In the genomic region with DNA sequence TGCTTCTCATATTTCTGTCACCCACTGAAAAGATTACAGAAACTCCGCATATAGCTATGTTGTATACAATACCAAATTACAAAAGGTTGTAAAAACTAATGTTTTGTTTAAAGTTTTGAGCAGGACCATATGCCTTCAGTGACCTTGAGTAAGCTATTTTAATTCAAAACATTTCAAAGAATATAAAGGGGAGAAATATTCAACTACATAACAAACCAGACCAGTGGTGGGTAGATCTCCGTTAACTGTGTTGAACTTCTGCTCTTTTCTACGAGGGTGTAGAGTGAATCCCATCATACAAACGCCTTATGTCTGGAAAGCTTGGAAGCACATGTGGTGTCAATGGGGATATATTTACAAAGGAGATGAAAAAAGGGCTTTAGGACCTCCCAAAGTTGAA, we compare ENCODE assay signal across 23 cellular contexts.
DNase-seq lines count a peak whose midpoint lies in the region; ATAC-seq, FAIRE-seq and TF ChIP-seq lines count a peak whose summit lies in the region.
"Had no signal": no experiment of that assay in that cellular context is flagged by ENCODE, and none has a peak within 500 bp of the region (broad histone marks: within the 10 kb centered on the region; RNA-seq: fewer than 3 reads in every experiment).

No MANE protein-coding gene starts in this region.

- TF ChIP-seq RAD21 in K562 (CRISPR knock-in tag; conservative IDR thresholded peaks at IDR 0.05 in 1 of 2, IDR thresholded peaks at IDR 0.05 in 1 of 2), result no peak

- POLR2A ChIA-PET in Caco-2 (lab: Charles Lee), result interaction anchor here (0.7 kb wide), 1 partner anchor 64 kb away, joined by 3 read pairs; no protein-coding TSS in a partner anchor
- POLR2A ChIA-PET in K562 (lab: Yijun Ruan, JAX), result interaction anchor here (1.5 kb wide), 1 partner anchor 12 kb away, joined by 3 read pairs; no protein-coding TSS in a partner anchor

- H3K9me3 ChIP-seq in Caco-2 (no peaks in the 10 kb centered on the region), K562 (replicated peaks; ENCODE audit: control insufficient read depth, insufficient read depth, low read depth, low read length) (no peaks in the 10 kb centered on the region), right lobe of liver (no peaks in the 10 kb centered on the region), sigmoid colon (no peaks in the 10 kb centered on the region), smooth muscle cell (replicated peaks; ENCODE audit: low read depth) (no peaks in the 10 kb centered on the region)
- H3K9me3 ChIP-seq: BLaER1, SJCRH30 had no signal

- H3K27me3 ChIP-seq in Caco-2 (replicated peaks; ENCODE audit: control insufficient read depth, insufficient read depth, low read length), result no peaks in the 10 kb centered on the region
- H3K27me3 ChIP-seq in K562 (ENCODE audit: control insufficient read depth in 2 of 2, insufficient read depth in 2 of 2, low read length in 2 of 2), result no peaks in the 10 kb centered on the region
- H3K27me3 ChIP-seq in right lobe of liver, result no peaks in the 10 kb centered on the region
- no peaks in the 10 kb centered on the region for H3K27me3 ChIP-seq in sigmoid colon
- no peaks in the 10 kb centered on the region for H3K27me3 ChIP-seq in smooth muscle cell (ENCODE audit: low read depth)
- H3K27me3 ChIP-seq: BLaER1, SJCRH30 had no signal

- no peaks in the 10 kb centered on the region for H3K9me1 ChIP-seq in K562 (ENCODE audit: control insufficient read depth, insufficient read depth, low read length)

- H3K27ac ChIP-seq in K562 (ENCODE audit: extremely low read depth, low read depth, low read length) (no peak overlapping the region), right lobe of liver (peak overlapping the region in 2 of 3 donors; percentile 66 to 77), sigmoid colon (peak overlapping the region; percentile 47 to 72 (median 57)), smooth muscle cell (ENCODE audit: low read depth) (no peak overlapping the region)
- H3K27ac ChIP-seq: BLaER1, PC-9, SJCRH30 had no signal

- 65% methylated on average over 4 of the region's 4 CpGs for WGBS in K562 (ENCODE audit: insufficient coverage, low coverage, missing lambda C conversion rate)
- 49% methylated on average over 4 of the region's 4 CpGs for WGBS in right lobe of liver (ENCODE audit: insufficient coverage, low coverage, low lambda C conversion rate, missing lambda C conversion rate)
- 53 to 57% methylated on average over 4 of the region's 4 CpGs for WGBS in sigmoid colon, 2 donors
- 77% methylated on average over 4 of the region's 4 CpGs for WGBS in smooth muscle cell (ENCODE audit: low lambda C conversion rate)

- FAIRE-seq in K562 (lab: Jason Lieb, UNC), result no peak
- FAIRE-seq: GM12891, GM18507, H1 had no signal

- no peaks in the 10 kb centered on the region for H3K27me3 Mint-ChIP-seq in Caco-2 (ENCODE audit: insufficient read depth, unreplicated experiment)

- CTCF ChIA-PET in Caco-2 (lab: Charles Lee), result no interaction called here
- CTCF ChIA-PET in K562 (lab: Yijun Ruan, JAX; ENCODE audit: low intra/inter-chr PET ratio), result no interaction called here

- no peaks in the 10 kb centered on the region for H3F3A ChIP-seq in smooth muscle cell (ENCODE audit: low read depth)

- in situ Hi-C loops in K562 (cut with MboI), result no loop called here

- H3K4me1 ChIP-seq in Caco-2, result peaks cover 69% of the 10 kb centered on the region
- peaks cover 7 to 26% of the 10 kb centered on the region in 2 experiments for H3K4me1 ChIP-seq in K562 (replicated peaks in 1 of 2; ENCODE audit: control insufficient read depth in 2 of 2, insufficient read depth in 2 of 2, low read length in 2 of 2)
- peaks cover 0 to 42% (median 13%) of the 10 kb centered on the region in 4 donors for H3K4me1 ChIP-seq in right lobe of liver
- H3K4me1 ChIP-seq in sigmoid colon, result peaks cover 0 to 26% (median 21%) of the 10 kb centered on the region in 4 donors
- H3K4me1 ChIP-seq in smooth muscle cell (ENCODE audit: low read depth), result peaks cover 11% of the 10 kb centered on the region
- H3K4me1 ChIP-seq: BLaER1 had no signal

- H3K4me3 ChIP-seq in Caco-2 (ENCODE audit: low read depth, low read length) (no peak overlapping the region), K562 (no peak overlapping the region), right lobe of liver (no peak overlapping the region), sigmoid colon (no peak overlapping the region), smooth muscle cell (no peak overlapping the region)
- H3K4me3 ChIP-seq: BLaER1, PC-9, SJCRH30 had no signal

- peak overlapping the region; percentile 77 for H3K27ac Mint-ChIP-seq in Caco-2 (ENCODE audit: unreplicated experiment)
- H3K27ac Mint-ChIP-seq: CD8-positive, alpha-beta memory T cell had no signal

- TF ChIP-seq EP300 in K562 (IDR thresholded peaks at IDR 0.05; ENCODE audit: low read length) (no peak), sigmoid colon (IDR thresholded peaks at IDR 0.05) (no peak)

- ATAC-seq in K562 (no peak), right lobe of liver (peak in 1 of 4 donors; percentile 16), GM19397 (IDR thresholded peaks at IDR 0.05; ENCODE audit: unreplicated experiment) (no peak), GM18907 (IDR thresholded peaks at IDR 0.05; ENCODE audit: unreplicated experiment) (no peak)

- H3K9ac ChIP-seq in K562 (ENCODE audit: insufficient read depth in 1 of 2, low read depth in 2 of 2, low read length in 2 of 2), result no peak overlapping the region
- no peak overlapping the region for H3K9ac ChIP-seq in smooth muscle cell (ENCODE audit: low read depth)
- H3K9ac ChIP-seq: BLaER1 had no signal

- H3K4me2 ChIP-seq in K562 (ENCODE audit: insufficient read depth, low read length), result no peak overlapping the region
- H3K4me2 ChIP-seq in smooth muscle cell, result no peak overlapping the region
- H3K4me2 ChIP-seq: BLaER1, PC-9 had no signal

- peaks cover 9% of the 10 kb centered on the region for H3K9me3 Mint-ChIP-seq in Caco-2 (ENCODE audit: unreplicated experiment)

- H3K4me1 Mint-ChIP-seq in Caco-2 (ENCODE audit: low read depth, unreplicated experiment), result peaks cover 45% of the 10 kb centered on the region
- H3K4me1 Mint-ChIP-seq: CD8-positive, alpha-beta memory T cell had no signal

- H3K36me3 Mint-ChIP-seq in Caco-2 (ENCODE audit: insufficient read depth, unreplicated experiment), result peaks cover 11% of the 10 kb centered on the region
- H3K36me3 Mint-ChIP-seq: CD8-positive, alpha-beta memory T cell had no signal

- H3K36me3 ChIP-seq in Caco-2 (ENCODE audit: control insufficient read depth, insufficient read depth, low read length), result no peaks in the 10 kb centered on the region
- no peaks in the 10 kb centered on the region; the same call in 2 of the 3 replicates for H3K36me3 ChIP-seq in K562 (ENCODE audit: control insufficient read depth, insufficient read depth, low read length)
- H3K36me3 ChIP-seq in right lobe of liver, result no peaks in the 10 kb centered on the region
- H3K36me3 ChIP-seq in sigmoid colon, result no peaks in the 10 kb centered on the region
- H3K36me3 ChIP-seq in smooth muscle cell (ENCODE audit: low read depth), result no peaks in the 10 kb centered on the region
- H3K36me3 ChIP-seq: BLaER1, SJCRH30 had no signal

- no peak for DNase-seq in Caco-2
- DNase-seq in K562 (ENCODE audit: extremely low read depth in 1 of 4, low spot score in 3 of 4), result no peak
- DNase-seq in right lobe of liver, result no peak
- no peak for DNase-seq in sigmoid colon
- no peak for DNase-seq in H4 (ENCODE audit: low spot score)
- DNase-seq in smooth muscle cell (lab: John Stamatoyannopoulos, UW; ENCODE audit: unreplicated experiment), result no peak
- DNase-seq: 8988T; CD8-positive, alpha-beta memory T cell; DMS 273 treated with DMSO at 0.1 percent for 48 hours; GF-D8; KG1; NCI-H1436; NCI-H2029 treated with DMSO at 0.1 percent for 48 hours; NCI-H510A; NCI-H774; PC-9 had no signal

- H3K79me2 ChIP-seq in K562 (ENCODE audit: control insufficient read depth, insufficient read depth, low read length), result no peaks in the 10 kb centered on the region
- no peaks in the 10 kb centered on the region for H3K79me2 ChIP-seq in smooth muscle cell (ENCODE audit: low read depth)

- peak overlapping the region; percentile 11 for H3K4me3 Mint-ChIP-seq in Caco-2 (ENCODE audit: unreplicated experiment)
- H3K4me3 Mint-ChIP-seq: CD8-positive, alpha-beta memory T cell had no signal

- no peak overlapping the region for H2AFZ ChIP-seq in K562 (ENCODE audit: low read depth, low read length)
- H2AFZ ChIP-seq in smooth muscle cell (ENCODE audit: low read depth), result no peak overlapping the region
- H2AFZ ChIP-seq: PC-9 had no signal

- TF ChIP-seq CTCF in Caco-2 (IDR thresholded peaks at IDR 0.05; ENCODE audit: insufficient read depth in 1 of 2, low read depth in 1 of 2, low read length in 1 of 2, severe bottlenecking in 1 of 2, unreplicated experiment in 1 of 2), result no peak
- no peak for TF ChIP-seq CTCF in K562 (IDR thresholded peaks at IDR 0.05 in 2 of 3, conservative IDR thresholded peaks at IDR 0.05 in 1 of 3; ENCODE audit: insufficient read depth in 2 of 3, low read depth in 1 of 3, low read length in 3 of 3)
- no peak for TF ChIP-seq CTCF in right lobe of liver (IDR thresholded peaks at IDR 0.05)
- no peak for TF ChIP-seq CTCF in sigmoid colon (IDR thresholded peaks at IDR 0.05)
- TF ChIP-seq CTCF in smooth muscle cell (IDR thresholded peaks at IDR 0.05; ENCODE audit: borderline replicate concordance, insufficient read depth, poor library complexity, severe bottlenecking), result no peak

- BruUV-seq in Caco-2 (replicated peaks; lab: Mats Ljungman, UMichigan), result no TSS peak
- no TSS peak for BruUV-seq in K562 (replicated peaks; lab: Mats Ljungman, UMichigan)

- H4K20me1 ChIP-seq in K562 (replicated peaks; ENCODE audit: control insufficient read depth, insufficient read depth, low read length) (no peaks in the 10 kb centered on the region), smooth muscle cell (ENCODE audit: low read depth) (no peaks in the 10 kb centered on the region)
- H4K20me1 ChIP-seq: BLaER1 had no signal

- intact Hi-C loops in Caco-2 (cut with micrococcal nuclease; ENCODE audit: unreplicated experiment) (no loop called here), K562 (cut with micrococcal nuclease) (no loop called here), right lobe of liver (cut with DNase I) (no loop called here), sigmoid colon (cut with DNase I) (loop anchor here (5.0 kb wide), 1 partner anchor 60 kb away; no protein-coding TSS in a partner anchor)

- TF ChIP-seq POLR2A in K562 (conservative IDR thresholded peaks at IDR 0.05), result no peak
- TF ChIP-seq POLR2A in right lobe of liver (IDR thresholded peaks at IDR 0.05), result no peak
- no peak for TF ChIP-seq POLR2A in sigmoid colon (IDR thresholded peaks at IDR 0.05)

TF ChIP-seq in K562, 482 proteins besides CTCF, POLR2A, EP300 and RAD21 (continues in another document):
- no peak for TF ChIP-seq EZH2 (IDR thresholded peaks at IDR 0.05; ENCODE audit: borderline replicate concordance, low read depth, low read length)

Comparison
In these comparisons a context has a peak if more than half of its experiments do, and no peak if none do; other contexts are left out.
1. H3K27ac ChIP-seq: peak in right lobe of liver (2 of 3) and sigmoid colon (4 of 4); none in K562 (single experiment) and smooth muscle cell (single experiment).